Comparison of ENCODE assay signal across 11 cellular contexts in genomic region chr3:128808672-128809071, GRCh38.
DNase-seq lines count a peak whose midpoint lies in the region; ATAC-seq and TF ChIP-seq lines count a peak whose summit lies in the region.
"Had no signal": no experiment of that assay in that cellular context is flagged by ENCODE, and none has a peak within 500 bp of the region (broad histone marks: within the 10 kb centered on the region; RNA-seq: fewer than 3 reads in every experiment).

No MANE protein-coding gene starts in this region.

- H3K4me1 Mint-ChIP-seq in CD8-positive, alpha-beta memory T cell: peaks cover 27 to 43% (median 37%) of the 10 kb centered on the region in 3 donors
- H3K4me1 Mint-ChIP-seq in activated CD8-positive, alpha-beta T cell treated with anti-CD3 and anti-CD28 coated beads for 36 hours (ENCODE audit: low read depth): peaks cover 52% of the 10 kb centered on the region
- H3K4me1 Mint-ChIP-seq in glutamatergic neuron (ENCODE audit: low read depth, unreplicated experiment) (peaks cover 29% of the 10 kb centered on the region), T-helper 17 cell (peaks cover 28% of the 10 kb centered on the region)

- no peaks in the 10 kb centered on the region for H3K9me3 ChIP-seq in CD8-positive, alpha-beta memory T cell (ENCODE audit: low read length)
- H3K9me3 ChIP-seq in sigmoid colon (no peaks in the 10 kb centered on the region), T-helper 17 cell (ENCODE audit: control insufficient read depth, low read length, poor library complexity, severe bottlenecking) (no peaks in the 10 kb centered on the region)

- peak overlapping the region in 5 of 8 donors; percentile 4 to 79 (median 65) for H3K27ac Mint-ChIP-seq in CD8-positive, alpha-beta memory T cell
- H3K27ac Mint-ChIP-seq in activated CD8-positive, alpha-beta T cell treated with anti-CD3 and anti-CD28 coated beads for 36 hours: peak overlapping the region; percentile 72
- peak overlapping the region; percentile 36 for H3K27ac Mint-ChIP-seq in glutamatergic neuron (ENCODE audit: unreplicated experiment)
- no peak overlapping the region for H3K27ac Mint-ChIP-seq in T-helper 17 cell

- no peak overlapping the region for H3K27ac ChIP-seq in CD8-positive, alpha-beta memory T cell (ENCODE audit: low read depth, low read length)
- H3K27ac ChIP-seq in sigmoid colon: peak overlapping the region; percentile 2 to 71 (median 55)
- H3K27ac ChIP-seq: C4-2B had no signal

- no peak for TF ChIP-seq CTCF in activated CD8-positive, alpha-beta T cell treated with anti-CD3 and anti-CD28 coated beads for 36 hours (IDR thresholded peaks at IDR 0.05)
- no peak for TF ChIP-seq CTCF in glutamatergic neuron (IDR thresholded peaks at IDR 0.05; ENCODE audit: partially characterized antibody, unreplicated experiment)
- TF ChIP-seq CTCF in sigmoid colon (IDR thresholded peaks at IDR 0.05): no peak

- CTCF ChIA-PET in CD8-positive, alpha-beta memory T cell (lab: Charles Lee): interaction anchor here (1.8 kb wide), 1 partner anchor 191 kb away, joined by 5 read pairs; no protein-coding TSS in a partner anchor
- CTCF ChIA-PET in activated CD8-positive, alpha-beta T cell treated with anti-CD3 and anti-CD28 coated beads for 36 hours (lab: Charles Lee): no interaction called here

- no peak overlapping the region for H3K4me3 ChIP-seq in CD8-positive, alpha-beta memory T cell (ENCODE audit: low read length)
- H3K4me3 ChIP-seq in sigmoid colon: no peak overlapping the region

- no peaks in the 10 kb centered on the region for H3K27me3 Mint-ChIP-seq in CD8-positive, alpha-beta memory T cell
- H3K27me3 Mint-ChIP-seq in activated CD8-positive, alpha-beta T cell treated with anti-CD3 and anti-CD28 coated beads for 36 hours: no peaks in the 10 kb centered on the region
- peaks cover 8% of the 10 kb centered on the region for H3K27me3 Mint-ChIP-seq in glutamatergic neuron (ENCODE audit: unreplicated experiment)
- H3K27me3 Mint-ChIP-seq in T-helper 17 cell: no peaks in the 10 kb centered on the region
- H3K27me3 Mint-ChIP-seq: activated CD4-positive, alpha-beta memory T cell treated with anti-CD3 and anti-CD28 coated beads for 36 hours had no signal

- no peak for TF ChIP-seq POLR2A in sigmoid colon (IDR thresholded peaks at IDR 0.05)

- H3K4me1 ChIP-seq in CD8-positive, alpha-beta memory T cell (ENCODE audit: insufficient read depth, low read length): peaks cover 33% of the 10 kb centered on the region
- H3K4me1 ChIP-seq in sigmoid colon: peaks cover 0 to 30% (median 17%) of the 10 kb centered on the region in 4 donors

- H3K36me3 Mint-ChIP-seq in CD8-positive, alpha-beta memory T cell: peaks cover 11 to 73% (median 34%) of the 10 kb centered on the region in 3 donors
- peaks cover 68% of the 10 kb centered on the region for H3K36me3 Mint-ChIP-seq in activated CD8-positive, alpha-beta T cell treated with anti-CD3 and anti-CD28 coated beads for 36 hours (ENCODE audit: low read depth)
- H3K36me3 Mint-ChIP-seq in glutamatergic neuron (ENCODE audit: unreplicated experiment) (no peaks in the 10 kb centered on the region), T-helper 17 cell (ENCODE audit: low read depth) (peaks cover 10% of the 10 kb centered on the region)

- H3K36me3 ChIP-seq in CD8-positive, alpha-beta memory T cell (ENCODE audit: insufficient read depth, low read length): peaks cover 63% of the 10 kb centered on the region
- peaks cover 13 to 79% (median 39%) of the 10 kb centered on the region in 4 donors for H3K36me3 ChIP-seq in sigmoid colon

- WGBS in sigmoid colon, 2 donors: 60 to 88% methylated on average over 3 of the region's 3 CpGs

- no peak for ATAC-seq in activated CD8-positive, alpha-beta T cell treated with anti-CD3 and anti-CD28 coated beads for 36 hours
- ATAC-seq in HG03378 (IDR thresholded peaks at IDR 0.05; ENCODE audit: unreplicated experiment) (no peak), T-helper 17 cell (no peak)

- H3K9me3 Mint-ChIP-seq in CD8-positive, alpha-beta memory T cell: no peaks in the 10 kb centered on the region
- H3K9me3 Mint-ChIP-seq in activated CD8-positive, alpha-beta T cell treated with anti-CD3 and anti-CD28 coated beads for 36 hours: no peaks in the 10 kb centered on the region
- H3K9me3 Mint-ChIP-seq in glutamatergic neuron (ENCODE audit: unreplicated experiment): peaks cover 5% of the 10 kb centered on the region
- H3K9me3 Mint-ChIP-seq: activated CD4-positive, alpha-beta memory T cell treated with anti-CD3 and anti-CD28 coated beads for 36 hours had no signal

- no peak overlapping the region for H3K4me3 Mint-ChIP-seq in CD8-positive, alpha-beta memory T cell
- H3K4me3 Mint-ChIP-seq in activated CD8-positive, alpha-beta T cell treated with anti-CD3 and anti-CD28 coated beads for 36 hours: no peak overlapping the region
- H3K4me3 Mint-ChIP-seq in glutamatergic neuron (ENCODE audit: unreplicated experiment) (no peak overlapping the region), T-helper 17 cell (no peak overlapping the region)
- H3K4me3 Mint-ChIP-seq: activated CD4-positive, alpha-beta memory T cell treated with anti-CD3 and anti-CD28 coated beads for 36 hours had no signal

- DNase-seq in CD8-positive, alpha-beta memory T cell: no peak
- no peak for DNase-seq in activated CD8-positive, alpha-beta T cell treated with anti-CD3 and anti-CD28 coated beads for 36 hours
- DNase-seq in glutamatergic neuron (no peak), sigmoid colon (no peak), NCI-H226 (no peak), OCI-M1 (lab: John Stamatoyannopoulos, UW) (no peak), T-helper 17 cell (no peak)
- DNase-seq: activated CD4-positive, alpha-beta memory T cell treated with anti-CD3 and anti-CD28 coated beads for 36 hours; NCI-H2227 treated with DMSO at 0.1 percent for 48 hours had no signal

- intact Hi-C loops in activated CD8-positive, alpha-beta T cell treated with anti-CD3 and anti-CD28 coated beads for 36 hours (cut with micrococcal nuclease): no loop called here
- intact Hi-C loops in sigmoid colon (cut with DNase I): no loop called here

- no peaks in the 10 kb centered on the region for H3K27me3 ChIP-seq in CD8-positive, alpha-beta memory T cell (ENCODE audit: insufficient read depth, low read length, poor library complexity, severe bottlenecking)
- no peaks in the 10 kb centered on the region for H3K27me3 ChIP-seq in sigmoid colon

- no peak for TF ChIP-seq EP300 in sigmoid colon (IDR thresholded peaks at IDR 0.05)

- POLR2A ChIA-PET in CD8-positive, alpha-beta memory T cell (lab: Charles Lee): no interaction called here
- POLR2A ChIA-PET in activated CD8-positive, alpha-beta T cell treated with anti-CD3 and anti-CD28 coated beads for 36 hours (lab: Charles Lee): no interaction called here
